ENCODE assay signal across 22 cellular contexts in genomic region chr12:27578689-27579372, GRCh38. TPM values are rescaled to one million over a fixed set of nuclear protein-coding genes. Genes with fewer than 3 reads are reported as not detected.
DNase-seq lines count a peak whose midpoint lies in the region; ATAC-seq and TF ChIP-seq lines count a peak whose summit lies in the region.
"Had no signal": no experiment of that assay in that cellular context is flagged by ENCODE, and none has a peak within 500 bp of the region (broad histone marks: within the 10 kb centered on the region; RNA-seq: fewer than 3 reads in every experiment).

No MANE protein-coding gene starts in this region.

- H3K9me3 ChIP-seq in body of pancreas = no peaks in the 10 kb centered on the region
- H3K9me3 ChIP-seq: ascending aorta, left lung, neutrophil, testis had no signal

- peak overlapping the region; percentile 22 for H3K27ac Mint-ChIP-seq in progenitor cell of endocrine pancreas
- H3K27ac Mint-ChIP-seq: activated naive CD4-positive, alpha-beta T cell treated with anti-CD3 and anti-CD28 coated beads, Interleukin-2, amount 10 ng/mL, durations not matched to agents 7 days and 5 days had no signal

- no peaks in the 10 kb centered on the region for H3K27me3 ChIP-seq in body of pancreas
- H3K27me3 ChIP-seq: ascending aorta, left lung, neutrophil, testis had no signal

- WGBS in body of pancreas, 2 donors = 76 to 80% methylated on average over 7 of the region's 7 CpGs

- H3K36me3 Mint-ChIP-seq in progenitor cell of endocrine pancreas (ENCODE audit: insufficient read depth) = peaks cover 13% of the 10 kb centered on the region

- peaks cover 10% of the 10 kb centered on the region for H3K4me1 ChIP-seq in body of pancreas

- H3K9me3 Mint-ChIP-seq in progenitor cell of endocrine pancreas (ENCODE audit: low read depth) = peaks cover 2% of the 10 kb centered on the region
- H3K9me3 Mint-ChIP-seq: activated naive CD4-positive, alpha-beta T cell treated with anti-CD3 and anti-CD28 coated beads, Interleukin-2, amount 10 ng/mL, durations not matched to agents 7 days and 5 days; activated T-cell treated with anti-CD3 and anti-CD28 coated beads, Interleukin-2, amount 50 U/mL, for 4 hours had no signal

- no peak for TF ChIP-seq POLR2A in GM18505 (IDR thresholded peaks at IDR 0.05; ENCODE audit: borderline replicate concordance, extremely low read depth, insufficient read depth, insufficient read length)
- no peak for TF ChIP-seq POLR2A in body of pancreas (IDR thresholded peaks at IDR 0.05)

- ATAC-seq in GM18505 (IDR thresholded peaks at IDR 0.05; ENCODE audit: unreplicated experiment) (peak; percentile 50), GM21576 (IDR thresholded peaks at IDR 0.05; ENCODE audit: unreplicated experiment) (peak; percentile 43), body of pancreas (no peak)
- ATAC-seq: activated T-cell treated with anti-CD3 and anti-CD28 coated beads, Interleukin-2, amount 50 U/mL, for 4 hours; left lung had no signal

- H3K27ac ChIP-seq in body of pancreas = no peak overlapping the region
- H3K27ac ChIP-seq: ascending aorta, C4-2B, neutrophil, testis had no signal

- intact Hi-C loops in body of pancreas (cut with DNase I) = no loop called here

- H3K4me1 Mint-ChIP-seq in progenitor cell of endocrine pancreas (ENCODE audit: low read depth) = peaks cover 17% of the 10 kb centered on the region

- H3K27me3 Mint-ChIP-seq in progenitor cell of endocrine pancreas = no peaks in the 10 kb centered on the region
- H3K27me3 Mint-ChIP-seq: activated naive CD4-positive, alpha-beta T cell treated with anti-CD3 and anti-CD28 coated beads, Interleukin-2, amount 10 ng/mL, durations not matched to agents 7 days and 5 days had no signal

- no peak overlapping the region for H3K4me3 Mint-ChIP-seq in progenitor cell of endocrine pancreas (ENCODE audit: low read depth)
- H3K4me3 Mint-ChIP-seq: activated naive CD4-positive, alpha-beta T cell treated with anti-CD3 and anti-CD28 coated beads, Interleukin-2, amount 10 ng/mL, durations not matched to agents 7 days and 5 days; activated T-cell treated with anti-CD3 and anti-CD28 coated beads, Interleukin-2, amount 50 U/mL, for 4 hours had no signal

- no peak for TF ChIP-seq CTCF in progenitor cell of endocrine pancreas (IDR thresholded peaks at IDR 0.05; ENCODE audit: unreplicated experiment)
- no peak for TF ChIP-seq CTCF in body of pancreas (IDR thresholded peaks at IDR 0.05)

- H3K36me3 ChIP-seq in body of pancreas (replicated peaks in 1 of 2; ENCODE audit: insufficient read depth in 1 of 2, low read depth in 2 of 2) = no peaks in the 10 kb centered on the region
- H3K36me3 ChIP-seq: left lung, neutrophil had no signal

- H3K4me3 ChIP-seq in body of pancreas = no peak overlapping the region
- H3K4me3 ChIP-seq: ascending aorta, left lung, testis had no signal

- peak; percentile 95 for DNase-seq in dermis microvascular lymphatic vessel endothelial cell (ENCODE audit: low read depth in 2 of 2)
- no peak for DNase-seq in progenitor cell of endocrine pancreas (ENCODE audit: low spot score, unreplicated experiment)
- DNase-seq in CD1c-positive myeloid dendritic cell (ENCODE audit: extremely low spot score) = no peak
- no peak for DNase-seq in body of pancreas
- no peak for DNase-seq in NCI-H1436 treated with DMSO at 0.1 percent for 48 hours (lab: John Stamatoyannopoulos, UW)
- DNase-seq in Kasumi-1 (lab: John Stamatoyannopoulos, UW) = no peak
- DNase-seq: activated CD4-positive, CD25-positive, alpha-beta regulatory T cell treated with anti-CD3 and anti-CD28 coated beads, Interleukin-2, amount 50 U/mL, for 72 hours; activated naive CD4-positive, alpha-beta T cell treated with anti-CD3 and anti-CD28 coated beads, Interleukin-2, amount 10 ng/mL, durations not matched to agents 7 days and 5 days; activated T-cell treated with anti-CD3 and anti-CD28 coated beads, Interleukin-2, amount 50 U/mL, for 4 hours; effector CD8-positive, alpha-beta T cell; glutamatergic neuron; H7; left lung; NCI-H1105 treated with DMSO at 0.1 percent for 48 hours; NCI-H510A; RPMI8226; testis had no signal

RNA-seq across cellular contexts. Expression of gene PPFIBP1, which starts 54.8 kb away (rescaled TPM):
- total RNA-seq in dermis microvascular lymphatic vessel endothelial cell (439 and 732 TPM in 2 replicates), progenitor cell of endocrine pancreas (85.4 and 85.7 TPM in 2 replicates), body of pancreas (10 to 100 TPM; 63.9 to 67.5 TPM)

Comparison
In these comparisons a context has a peak if more than half of its experiments do, and no peak if none do; other contexts are left out.
1. DNase-seq: peak in dermis microvascular lymphatic vessel endothelial cell (2 of 2); none in progenitor cell of endocrine pancreas (single experiment), CD1c-positive myeloid dendritic cell (single experiment), body of pancreas (0 of 4), NCI-H1436 treated with DMSO at 0.1 percent for 48 hours (single experiment) and Kasumi-1 (0 of 2).